Comparison of ENCODE assay signal across 16 cellular contexts in the genomic region with DNA sequence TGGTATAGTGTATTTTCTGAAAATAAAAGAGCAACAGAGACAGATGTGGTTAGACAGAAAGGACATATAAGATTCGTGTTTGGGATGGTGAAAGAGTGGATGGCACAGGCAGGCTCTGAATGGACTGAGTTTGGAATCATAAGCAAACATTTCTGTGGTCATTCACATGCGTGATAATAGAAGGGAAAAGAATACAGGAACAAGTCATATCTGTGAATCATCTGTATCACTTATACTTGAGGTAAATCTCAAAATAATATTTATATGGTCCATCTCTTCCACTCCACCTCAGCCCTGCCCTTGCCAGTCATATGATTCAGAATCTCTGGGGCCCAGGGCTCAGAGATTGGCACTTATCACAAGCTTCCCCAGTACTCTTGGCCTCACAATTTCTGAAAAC.
A peak's percentile ranks its signal among the peaks of the same experiment; 100 is the strongest.
DNase-seq lines count a peak whose midpoint lies in the region; ATAC-seq and TF ChIP-seq lines count a peak whose summit lies in the region.
"Had no signal": no experiment of that assay in that cellular context is flagged by ENCODE, and none has a peak within 500 bp of the region (broad histone marks: within the 10 kb centered on the region; RNA-seq: fewer than 3 reads in every experiment).

No MANE protein-coding gene starts in this region.

- peak overlapping the region; percentile 80 for H2BK5ac ChIP-seq in IMR-90 (ENCODE audit: low read depth, low read length, poor library complexity, severe bottlenecking)

- peak overlapping the region; percentile 68 for H2AK5ac ChIP-seq in IMR-90 (ENCODE audit: low read depth, low read length)

- CTCF ChIA-PET in IMR-90 (lab: Yijun Ruan, JAX) = no interaction called here

- peak overlapping the region; percentile 60; the same call in 1 of the 2 replicates for H2BK120ac ChIP-seq in IMR-90 (ENCODE audit: low read depth, low read length)

- peaks cover 9% of the 10 kb centered on the region; the same call in 1 of the 2 replicates for H3K4me1 ChIP-seq in IMR-90 (ENCODE audit: control insufficient read depth, insufficient read depth, low read length)

- POLR2A ChIA-PET in IMR-90 (lab: Charles Lee; ENCODE audit: unreplicated experiment) = no interaction called here

- H3K56ac ChIP-seq in IMR-90 (ENCODE audit: extremely low read depth, insufficient read depth, low read length) = 0 out of 2 replicates have a peak overlapping the region, but pooled peaks have one; percentile 18

- ATAC-seq in IMR-90 (ENCODE audit: low read depth) = peak; percentile 24; the same call in 1 of the 2 replicates
- ATAC-seq in HG03095 (IDR thresholded peaks at IDR 0.05; ENCODE audit: unreplicated experiment) = no peak
- ATAC-seq: SK-N-SH treated with all-trans-retinoic acid at 6 μM for 48 hours had no signal

- H3K4me2 ChIP-seq in IMR-90 (ENCODE audit: low read depth, low read length) = no peak overlapping the region; the same call in 1 of the 2 replicates

- peak overlapping the region; percentile 79; the same call in 2 of the 3 replicates for H2BK15ac ChIP-seq in IMR-90 (ENCODE audit: low read depth, low read length)

- no peak overlapping the region for H2AK9ac ChIP-seq in IMR-90 (replicated peaks; ENCODE audit: low read depth, low read length, poor library complexity)

- peak overlapping the region; percentile 67 for H2AFZ ChIP-seq in IMR-90 (replicated peaks; ENCODE audit: low read length, poor library complexity)

- intact Hi-C loops in IMR-90 (cut with micrococcal nuclease) = no loop called here

- H3K36me3 ChIP-seq in IMR-90 (ENCODE audit: control insufficient read depth, insufficient read depth, low read length) = no peaks in the 10 kb centered on the region
- H3K36me3 ChIP-seq in brain microvascular endothelial cell (replicated peaks) = no peaks in the 10 kb centered on the region

- H3K9me1 ChIP-seq in IMR-90 (ENCODE audit: insufficient read depth, low read length) = peaks cover 2% of the 10 kb centered on the region; the same call in 1 of the 2 replicates

- dilution Hi-C loops in IMR-90 (cut with HindIII; ENCODE audit: low sequenced_read_pairs, unreplicated experiment) = no loop called here

- H3K27me3 ChIP-seq in IMR-90 (ENCODE audit: control insufficient read depth, insufficient read depth, low read length) = no peaks in the 10 kb centered on the region
- no peaks in the 10 kb centered on the region for H3K27me3 ChIP-seq in brain microvascular endothelial cell (replicated peaks)

- no peak for TF ChIP-seq POLR2A in IMR-90 (IDR thresholded peaks at IDR 0.05; ENCODE audit: low read depth, low read length)

- peak overlapping the region; percentile 87; the same call in 1 of the 2 replicates for H3K14ac ChIP-seq in IMR-90 (replicated peaks; ENCODE audit: low read depth, low read length)

- no peaks in the 10 kb centered on the region for H3K79me1 ChIP-seq in IMR-90 (ENCODE audit: low read depth in 1 of 2, low read length in 2 of 2)

- H3K4me3 ChIP-seq in IMR-90 (ENCODE audit: insufficient read depth, low read depth, low read length) (no peak overlapping the region), brain microvascular endothelial cell (ENCODE audit: low read depth, low read length) (no peak overlapping the region)

- peak overlapping the region; percentile 74; the same call in 1 of the 2 replicates for H3K23ac ChIP-seq in IMR-90 (ENCODE audit: low read depth, low read length)

- no CpG with 5 or more reads among the region's 2 CpGs for WGBS in IMR-90 (ENCODE audit: extremely low coverage in 2 of 2, insufficient read length in 1 of 2), 2 experiments

- H3K27ac ChIP-seq in IMR-90 (ENCODE audit: insufficient read depth, low read length) (no peak overlapping the region), brain microvascular endothelial cell (peak overlapping the region; percentile 68)

- no peak overlapping the region for H3K9ac ChIP-seq in IMR-90 (ENCODE audit: low read depth, low read length)

- DNase-seq in EL (peak; percentile 50), IMR-90 (peak; percentile 81), brain microvascular endothelial cell (peak; percentile 66), iris pigment epithelial cell (ENCODE audit: low read depth) (peak; percentile 18), NCI-H510A (lab: John Stamatoyannopoulos, UW) (no peak), NCI-H526 (lab: John Stamatoyannopoulos, UW) (no peak), LoVo (ENCODE audit: low spot score) (no peak)
- DNase-seq: Caco-2; CD4-positive, CD25-positive, alpha-beta regulatory T cell; NCI-H1048; NCI-H2081 treated with DMSO at 0.1 percent for 48 hours; NCI-H524 treated with DMSO at 0.1 percent for 48 hours; SHP77 treated with DMSO at 0.1 percent for 48 hours; T-helper 1 cell had no signal

- BruUV-seq in IMR-90 (replicated peaks; lab: Mats Ljungman, UMichigan) = no TSS peak

- H3K4ac ChIP-seq in IMR-90 (ENCODE audit: low read depth, low read length) = peak overlapping the region; percentile 46; the same call in 1 of the 2 replicates

- no peak for TF ChIP-seq RAD21 in IMR-90 (IDR thresholded peaks at IDR 0.05; ENCODE audit: low read length)

- H4K91ac ChIP-seq in IMR-90 (ENCODE audit: insufficient read depth, low read depth, low read length) = peak overlapping the region; percentile 78; the same call in 1 of the 2 replicates

- no peaks in the 10 kb centered on the region for H4K20me1 ChIP-seq in IMR-90 (ENCODE audit: insufficient read depth, low read length)

- in situ Hi-C loops in IMR-90 (cut with MboI; ENCODE audit: low sequenced_read_pairs) = no loop called here
- in situ Hi-C loops in brain microvascular endothelial cell (cut with HindIII; ENCODE audit: low pct_ligation_motif_present, low sequenced_read_pairs) = no loop called here

- H3K9me3 ChIP-seq in IMR-90 (ENCODE audit: control insufficient read depth, insufficient read depth, low read length) = no peaks in the 10 kb centered on the region
- H3K9me3 ChIP-seq: Caco-2 had no signal

- H4K8ac ChIP-seq in IMR-90 (ENCODE audit: low read depth in 2 of 2, low read length in 2 of 2) = peak overlapping the region; percentile 51 to 67

- H2BK20ac ChIP-seq in IMR-90 (ENCODE audit: low read depth, low read length) = peak overlapping the region; percentile 75; the same call in 1 of the 2 replicates

- H3K18ac ChIP-seq in IMR-90 (ENCODE audit: low read depth, low read length) = peak overlapping the region; percentile 96; the same call in 1 of the 2 replicates

- TF ChIP-seq CTCF in IMR-90 (conservative IDR thresholded peaks at IDR 0.05; ENCODE audit: low read depth, low read length) = no peak
- no peak for TF ChIP-seq CTCF in brain microvascular endothelial cell (IDR thresholded peaks at IDR 0.05; ENCODE audit: low read depth, low read length, missing control alignments)

- H4K5ac ChIP-seq in IMR-90 (ENCODE audit: low read depth, low read length) = peak overlapping the region; percentile 74; the same call in 1 of the 2 replicates

TF ChIP-seq in IMR-90, 13 proteins besides CTCF, POLR2A, EP300 and RAD21:
- TF ChIP-seq FOS (IDR thresholded peaks at IDR 0.05; ENCODE audit: low read depth, low read length) = peak; percentile 46; the same call in 1 of the 2 replicates
- no peak for TF ChIP-seq NFE2L2 (IDR thresholded peaks at IDR 0.05; ENCODE audit: low read depth, low read length)
- TF ChIP-seq CEBPB (IDR thresholded peaks at IDR 0.05; ENCODE audit: low read depth, low read length) = peak; percentile 27; the same call in 1 of the 2 replicates

Comparison
In these comparisons a context has a peak if more than half of its experiments do, and no peak if none do; other contexts are left out.
1. DNase-seq: peak in EL (single experiment), IMR-90 (single experiment), brain microvascular endothelial cell (single experiment) and iris pigment epithelial cell (single experiment); none in NCI-H510A (single experiment), NCI-H526 (0 of 2) and LoVo (single experiment).